In genomic region chr16:1413684-1414531, GRCh38 we compare ENCODE assay signal across 8 cellular contexts. TPM values are rescaled to one million over a fixed set of nuclear protein-coding genes. Genes with fewer than 3 reads are reported as not detected.
DNase-seq lines count a peak whose midpoint lies in the region; ATAC-seq, FAIRE-seq and TF ChIP-seq lines count a peak whose summit lies in the region.

No MANE protein-coding gene starts in this region.

- peak overlapping the region; percentile 66 for H3K4me2 ChIP-seq in SU-DHL-6 (ENCODE audit: low read depth, low read length, poor library complexity, severe bottlenecking)
- peak overlapping the region; percentile 97 for H3K4me2 ChIP-seq in hepatocyte
- peak overlapping the region; percentile 94 for H3K4me2 ChIP-seq in skeletal muscle satellite cell (ENCODE audit: low read length)

- ATAC-seq in GM18498 (IDR thresholded peaks at IDR 0.05; ENCODE audit: unreplicated experiment), result peak; percentile 43

- H3K27me3 ChIP-seq in HUES64 (ENCODE audit: insufficient read depth, low read length) (no peaks in the 10 kb centered on the region), SU-DHL-6 (ENCODE audit: low read length) (no peaks in the 10 kb centered on the region), adrenal gland (no peaks in the 10 kb centered on the region), hepatocyte (no peaks in the 10 kb centered on the region), skeletal muscle satellite cell (ENCODE audit: control insufficient read depth, insufficient read depth, low read length) (no peaks in the 10 kb centered on the region)

- intact Hi-C loops in adrenal gland (cut with DNase I), result loop anchor here in 1 of 2 donors (10.0 kb wide), 2 partner anchors 49 to 99 kb away; no protein-coding TSS in a partner anchor

- H3K4me1 ChIP-seq in HUES64 (ENCODE audit: insufficient read depth, low read length) (no peaks in the 10 kb centered on the region; the same call in 1 of the 2 replicates), adrenal gland (replicated peaks in 1 of 2) (peaks cover 5 to 8% of the 10 kb centered on the region in 2 donors), hepatocyte (ENCODE audit: insufficient read depth) (peaks cover 7% of the 10 kb centered on the region), skeletal muscle satellite cell (ENCODE audit: control insufficient read depth, insufficient read depth, low read length) (no peaks in the 10 kb centered on the region)

- H3K36me3 ChIP-seq in HUES64 (ENCODE audit: insufficient read depth, low read length), result peaks cover 11% of the 10 kb centered on the region
- no peaks in the 10 kb centered on the region for H3K36me3 ChIP-seq in SU-DHL-6 (ENCODE audit: low read length)
- peaks cover 0 to 4% of the 10 kb centered on the region in 2 donors for H3K36me3 ChIP-seq in adrenal gland (replicated peaks in 1 of 2)
- no peaks in the 10 kb centered on the region for H3K36me3 ChIP-seq in hepatocyte (replicated peaks; ENCODE audit: insufficient read depth, low read depth)
- H3K36me3 ChIP-seq in skeletal muscle satellite cell (ENCODE audit: insufficient read depth, low read length), result no peaks in the 10 kb centered on the region

- DNase-seq in ACHN, result peak; percentile 61
- DNase-seq in adrenal gland, result peak; percentile 43 to 73 (median 57)
- peak; percentile 80 for DNase-seq in hepatocyte (ENCODE audit: low spot score)
- no peak for DNase-seq in RCC 7860 (ENCODE audit: low spot score)

- no peaks in the 10 kb centered on the region for H3K9me2 ChIP-seq in SU-DHL-6 (replicated peaks; ENCODE audit: insufficient read depth, low read length)
- no peaks in the 10 kb centered on the region for H3K9me2 ChIP-seq in hepatocyte (replicated peaks; ENCODE audit: insufficient read depth)

- H3K4me3 ChIP-seq in HUES64 (ENCODE audit: low read length) (peak overlapping the region; percentile 78), SU-DHL-6 (ENCODE audit: insufficient read depth, low read length, poor library complexity, severe bottlenecking) (peak overlapping the region; percentile 80), adrenal gland (peak overlapping the region; percentile 45 to 98 (median 74)), hepatocyte (peak overlapping the region; percentile 96), skeletal muscle satellite cell (ENCODE audit: low read length) (peak overlapping the region; percentile 88)

- no peak for TF ChIP-seq POLR2A in adrenal gland (IDR thresholded peaks at IDR 0.05)

- H4K20me1 ChIP-seq in SU-DHL-6 (ENCODE audit: low read depth, low read length), result no peaks in the 10 kb centered on the region
- H4K20me1 ChIP-seq in hepatocyte (ENCODE audit: insufficient read depth, poor library complexity, severe bottlenecking), result no peaks in the 10 kb centered on the region

- H2AFZ ChIP-seq in SU-DHL-6 (ENCODE audit: low read depth, low read length, severe bottlenecking), result peak overlapping the region; percentile 65
- peak overlapping the region; percentile 81 for H2AFZ ChIP-seq in hepatocyte

- H3K9me3 ChIP-seq in HUES64 (ENCODE audit: insufficient read depth, low read depth, low read length) (no peaks in the 10 kb centered on the region), SU-DHL-6 (ENCODE audit: insufficient read depth, low read length) (no peaks in the 10 kb centered on the region), adrenal gland (replicated peaks in 1 of 3) (no peaks in the 10 kb centered on the region), hepatocyte (ENCODE audit: low read depth) (no peaks in the 10 kb centered on the region), skeletal muscle satellite cell (replicated peaks; ENCODE audit: low read length) (no peaks in the 10 kb centered on the region)

- H3K27ac ChIP-seq in HUES64 (ENCODE audit: low read depth, low read length) (peak overlapping the region; percentile 46; the same call in 1 of the 2 replicates), SU-DHL-6 (ENCODE audit: low read depth, low read length) (peak overlapping the region; percentile 43), adrenal gland (peak overlapping the region in 4 of 5 donors; percentile 66 to 93 (median 70)), hepatocyte (peak overlapping the region; percentile 80)

- no peak for FAIRE-seq in RCC 7860 (lab: Jason Lieb, UNC)

- H3K79me2 ChIP-seq in SU-DHL-6 (ENCODE audit: insufficient read depth, low read length), result 0 out of 2 replicates have a peak, but pooled peaks cover 7% of the 10 kb centered on the region
- H3K79me2 ChIP-seq in hepatocyte, result peaks cover 39% of the 10 kb centered on the region

- H3F3A ChIP-seq in SU-DHL-6 (ENCODE audit: insufficient read depth), result peaks cover 19% of the 10 kb centered on the region

- TF ChIP-seq CTCF in SU-DHL-6 (IDR thresholded peaks at IDR 0.05; ENCODE audit: insufficient read depth, low read length, poor library complexity, severe bottlenecking) (peak; percentile 46), adrenal gland (IDR thresholded peaks at IDR 0.05) (peak; percentile 33 to 67 (median 56)), hepatocyte (IDR thresholded peaks at IDR 0.05; ENCODE audit: poor library complexity) (peak; percentile 74)

- WGBS in HUES64, result 4% methylated on average over 85 of the region's 85 CpGs
- WGBS in adrenal gland, 4 donors, result 2 to 10% (median 3%) methylated on average over 5 to 85 of the region's 85 CpGs
- 6% methylated on average over 64 of the region's 85 CpGs for WGBS in hepatocyte (ENCODE audit: low lambda C conversion rate, missing lambda C conversion rate)

- in situ Hi-C loops in ACHN (cut with HindIII; ENCODE audit: low pct_ligation_motif_present, low pct_unique_long_range_greater_than_20kb, low sequenced_read_pairs), result no loop called here

- H3K9ac ChIP-seq in HUES64 (ENCODE audit: low read depth, low read length), result peak overlapping the region; percentile 69
- H3K9ac ChIP-seq in SU-DHL-6 (ENCODE audit: low read length), result peak overlapping the region; percentile 86
- H3K9ac ChIP-seq in skeletal muscle satellite cell (ENCODE audit: low read depth, low read length), result peak overlapping the region; percentile 87

RNA-seq across cellular contexts. Expression of gene UNKL, which starts 0.6 kb away (rescaled TPM):
- 15.2 TPM for polyA plus RNA-seq in HUES64 (2013, experiment 1 of 2)
- 21.9 TPM for polyA plus RNA-seq in HUES64 (2013, experiment 2 of 2)
- total RNA-seq in adrenal gland (100 to 1,000 TPM in 1 of 8 donors, 10 to 100 TPM in 7; 11.5 to 174 (median 39.0) TPM), hepatocyte (5.5 and 10.3 TPM in 2 replicates)
- polyA plus RNA-seq in adrenal gland (10 to 100 TPM; 10.1 to 27.9 (median 11.8) TPM), hepatocyte (8.5 and 9.6 TPM in 2 replicates)
- total RNA-seq in skeletal muscle satellite cell (2012; rRNA removed), result 7.1 and 7.4 TPM in 2 replicates

RNA-seq across cellular contexts. Expression of gene UQCC4, which starts 6.6 kb away (rescaled TPM):
- 14.5 TPM for polyA plus RNA-seq in HUES64 (2013, experiment 1 of 2)
- 17.6 TPM for polyA plus RNA-seq in HUES64 (2013, experiment 2 of 2)
- total RNA-seq in adrenal gland (10 to 100 TPM; 16.9 to 48.2 (median 21.6) TPM), hepatocyte (16.0 and 17.3 TPM in 2 replicates)
- polyA plus RNA-seq in adrenal gland (10 to 100 TPM; 13.2 to 21.0 (median 15.7) TPM), hepatocyte (24.0 and 36.6 TPM in 2 replicates)
- 24.5 and 25.3 TPM in 2 replicates for total RNA-seq in skeletal muscle satellite cell (2012; rRNA removed)

RNA-seq across cellular contexts. Expression of gene PERCC1, which starts 17.0 kb away (rescaled TPM):
- polyA plus RNA-seq in HUES64 (2013, experiment 1 of 2), result not detected
- polyA plus RNA-seq in HUES64 (2013, experiment 2 of 2), result not detected
- total RNA-seq in adrenal gland (under 1 TPM in 1 of 8 donors, not detected in 7; 0.69 TPM), hepatocyte (2.0 and 2.5 TPM in 2 replicates)
- polyA plus RNA-seq in adrenal gland (not detected), hepatocyte (not detected in 2 replicates)
- total RNA-seq in skeletal muscle satellite cell (2012; rRNA removed), result not detected in 2 replicates

RNA-seq across cellular contexts. Expression of gene CCDC154, which starts 30.4 kb away (rescaled TPM):
- 0.55 TPM for polyA plus RNA-seq in HUES64 (2013, experiment 1 of 2)
- polyA plus RNA-seq in HUES64 (2013, experiment 2 of 2), result 0.57 TPM
- total RNA-seq in adrenal gland (1 to 10 TPM in 4 of 8 donors, under 1 TPM in 4; 0.28 to 3.1 (median 0.83) TPM), hepatocyte (0.33 and 0.64 TPM in 2 replicates)
- polyA plus RNA-seq in adrenal gland (10 to 100 TPM in 2 of 3 donors, not detected in 1; 10.7 to 39.7 TPM), hepatocyte (1.6 and 4.6 TPM in 2 replicates)
- total RNA-seq in skeletal muscle satellite cell (2012; rRNA removed), result 0.25 and 1.1 TPM in 2 replicates
